11 cellular contexts compared by ENCODE assay signal in the genomic region with DNA sequence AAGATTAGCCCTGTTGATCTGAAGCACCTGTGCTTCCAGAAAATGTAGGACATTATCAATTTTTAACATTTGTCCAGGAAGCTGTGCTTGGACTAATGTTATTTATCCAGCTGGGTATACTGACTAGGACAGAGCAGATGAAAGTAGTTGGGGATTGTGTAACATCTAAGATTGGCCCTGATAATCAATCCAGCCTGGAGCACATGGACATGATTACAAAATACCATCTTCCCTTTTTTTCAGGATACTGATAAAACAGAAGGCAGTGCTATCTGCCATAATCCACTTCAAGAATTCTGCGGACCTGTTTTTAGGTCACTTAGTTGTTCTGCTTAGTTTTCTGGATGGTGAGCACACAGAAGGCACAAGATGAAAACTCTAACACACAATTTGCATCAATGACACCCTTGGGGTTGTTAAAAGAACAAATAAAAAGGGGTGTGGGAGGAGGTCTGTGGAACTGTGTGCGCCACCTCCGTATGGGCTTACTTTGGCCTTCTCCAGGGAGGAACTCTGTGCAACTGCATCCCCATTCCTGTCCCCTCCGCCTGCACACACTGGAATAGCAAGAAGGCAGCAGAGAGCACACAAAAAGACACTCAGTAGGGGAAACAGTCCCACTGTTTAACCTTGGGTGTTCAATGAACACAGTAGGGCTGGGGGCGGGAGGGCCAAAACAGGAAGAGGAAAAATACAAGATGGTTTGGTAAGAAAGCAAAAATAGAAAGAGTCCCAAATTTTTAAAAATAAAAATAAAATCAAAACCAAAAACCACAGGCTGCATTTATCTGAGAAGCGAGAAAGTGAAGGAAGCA. TPM values are rescaled to one million over a fixed set of nuclear protein-coding genes. Genes with fewer than 3 reads are reported as not detected.
DNase-seq lines count a peak whose midpoint lies in the region; ATAC-seq, FAIRE-seq and TF ChIP-seq lines count a peak whose summit lies in the region.
"Had no signal": no experiment of that assay in that cellular context is flagged by ENCODE, and none has a peak within 500 bp of the region (broad histone marks: within the 10 kb centered on the region; RNA-seq: fewer than 3 reads in every experiment).

No MANE protein-coding gene starts in this region.

- H3K27ac ChIP-seq in PC-9 (no peak overlapping the region), pancreas (peak overlapping the region in 3 of 4 donors; percentile 36 to 69 (median 58)), testis (peak overlapping the region in 1 of 2 donors; percentile 44)

- WGBS in pancreas, 2 donors: 75 to 77% methylated on average over 6 of the region's 6 CpGs
- WGBS in testis, 2 donors: 51 to 57% methylated on average over 6 of the region's 6 CpGs

- POLR2A ChIA-PET in PC-9 (lab: Charles Lee; ENCODE audit: unreplicated experiment): no interaction called here

- ATAC-seq in pancreas: peak; percentile 44 to 72 (median 60)
- ATAC-seq in stimulated activated naive B cell treated with anti-CD40 and anti-IgM and Interleukin-4, amounts not matched to agents 10 μg/mL and 1 μg/mL and 100 μg/mL, for 72 hours (replicated peaks): no peak
- ATAC-seq: activated CD8-positive, alpha-beta T cell treated with anti-CD3 and anti-CD28 coated beads, Interleukin-2, amount 10 ng/mL, durations not matched to agents 7 days and 5 days had no signal

- H3K27me3 Mint-ChIP-seq in stimulated activated naive B cell treated with anti-CD40 and anti-IgM and Interleukin-4, amounts not matched to agents 10 μg/mL and 1 μg/mL and 100 μg/mL, for 72 hours: no peaks in the 10 kb centered on the region

- CTCF ChIA-PET in PC-9 (lab: Charles Lee): no interaction called here

- peaks cover 11% of the 10 kb centered on the region; the same call in 1 of the 2 replicates for H3F3A ChIP-seq in PC-9 (ENCODE audit: insufficient read depth, low read depth)

- no peaks in the 10 kb centered on the region for H3K79me2 ChIP-seq in PC-9 (ENCODE audit: low read depth)

- H3K4me3 Mint-ChIP-seq in stimulated activated naive B cell treated with anti-CD40 and anti-IgM and Interleukin-4, amounts not matched to agents 10 μg/mL and 1 μg/mL and 100 μg/mL, for 72 hours: no peak overlapping the region
- H3K4me3 Mint-ChIP-seq: activated CD8-positive, alpha-beta T cell treated with anti-CD3 and anti-CD28 coated beads, Interleukin-2, amount 10 ng/mL, durations not matched to agents 7 days and 5 days had no signal

- H3K4me3 ChIP-seq in PC-9: no peak overlapping the region
- no peak overlapping the region for H3K4me3 ChIP-seq in fibroblast of pulmonary artery (replicated peaks; ENCODE audit: low read depth, low read length)
- H3K4me3 ChIP-seq in pancreas: no peak overlapping the region
- no peak overlapping the region for H3K4me3 ChIP-seq in testis

- H3K4me1 ChIP-seq in PC-9 (replicated peaks; ENCODE audit: insufficient read depth) (peaks cover 33% of the 10 kb centered on the region), pancreas (peaks cover 17 to 44% (median 38%) of the 10 kb centered on the region in 3 donors), testis (peaks cover 22% of the 10 kb centered on the region)

- peaks cover 0 to 3% of the 10 kb centered on the region in 2 donors for H3K36me3 Mint-ChIP-seq in stimulated activated naive B cell treated with anti-CD40 and anti-IgM and Interleukin-4, amounts not matched to agents 10 μg/mL and 1 μg/mL and 100 μg/mL, for 72 hours

- H2AFZ ChIP-seq in PC-9: no peak overlapping the region

- intact Hi-C loops in PC-9 (cut with micrococcal nuclease; ENCODE audit: unreplicated experiment): no loop called here
- intact Hi-C loops in pancreas (cut with DNase I): no loop called here
- intact Hi-C loops in testis (cut with DNase I; ENCODE audit: low total_unique reads): no loop called here

- no peaks in the 10 kb centered on the region for H3K27me3 ChIP-seq in PC-9 (ENCODE audit: insufficient read depth, low read depth)
- H3K27me3 ChIP-seq in pancreas: no peaks in the 10 kb centered on the region
- no peaks in the 10 kb centered on the region for H3K27me3 ChIP-seq in testis

- no peaks in the 10 kb centered on the region for H3K36me3 ChIP-seq in PC-9 (ENCODE audit: low read depth)
- no peaks in the 10 kb centered on the region for H3K36me3 ChIP-seq in pancreas
- no peaks in the 10 kb centered on the region for H3K36me3 ChIP-seq in testis (ENCODE audit: low read depth, missing control alignments)

- no peak for TF ChIP-seq POLR2A in testis (IDR thresholded peaks at IDR 0.05)

- peak overlapping the region; percentile 53; the same call in 1 of the 2 replicates for H3K4me2 ChIP-seq in PC-9

- H3K9me3 Mint-ChIP-seq in stimulated activated naive B cell treated with anti-CD40 and anti-IgM and Interleukin-4, amounts not matched to agents 10 μg/mL and 1 μg/mL and 100 μg/mL, for 72 hours: no peaks in the 10 kb centered on the region

- no peaks in the 10 kb centered on the region for H4K20me1 ChIP-seq in PC-9 (ENCODE audit: insufficient read depth)

- FAIRE-seq in pancreas (lab: Jason Lieb, UNC): no peak
- FAIRE-seq: colon had no signal

- no peak for TF ChIP-seq CTCF in PC-9 (conservative IDR thresholded peaks at IDR 0.05)
- no peak for TF ChIP-seq CTCF in fibroblast of pulmonary artery (IDR thresholded peaks at IDR 0.05; ENCODE audit: low read length, missing control alignments)
- no peak for TF ChIP-seq CTCF in pancreas (IDR thresholded peaks at IDR 0.05)
- TF ChIP-seq CTCF in testis (IDR thresholded peaks at IDR 0.05): no peak

- no peaks in the 10 kb centered on the region for H3K9me3 ChIP-seq in PC-9 (ENCODE audit: insufficient read depth, low read depth)
- H3K9me3 ChIP-seq in pancreas: no peaks in the 10 kb centered on the region
- H3K9me3 ChIP-seq in testis: no peaks in the 10 kb centered on the region

- H3K9me2 ChIP-seq in PC-9 (ENCODE audit: insufficient read depth): no peaks in the 10 kb centered on the region

- H3K27ac Mint-ChIP-seq in stimulated activated naive B cell treated with anti-CD40 and anti-IgM and Interleukin-4, amounts not matched to agents 10 μg/mL and 1 μg/mL and 100 μg/mL, for 72 hours: no peak overlapping the region
- H3K27ac Mint-ChIP-seq: activated CD8-positive, alpha-beta T cell treated with anti-CD3 and anti-CD28 coated beads, Interleukin-2, amount 10 ng/mL, durations not matched to agents 7 days and 5 days had no signal

- no TSS peak for BruUV-seq in PC-9 (replicated peaks; lab: Mats Ljungman, UMichigan)

- DNase-seq in CD1c-positive myeloid dendritic cell (ENCODE audit: extremely low spot score): peak; percentile 54
- DNase-seq in PC-9: no peak
- DNase-seq in fibroblast of pulmonary artery (ENCODE audit: low read depth): peak; percentile 31
- no peak for DNase-seq in pancreas
- no peak for DNase-seq in stimulated activated naive B cell treated with anti-CD40 and anti-IgM and Interleukin-4, amounts not matched to agents 10 μg/mL and 1 μg/mL and 100 μg/mL, for 72 hours
- no peak for DNase-seq in hepatic stellate cell (ENCODE audit: low spot score)
- DNase-seq in germinal center (ENCODE audit: low spot score): no peak
- DNase-seq in testis: no peak
- DNase-seq: activated CD8-positive, alpha-beta T cell treated with anti-CD3 and anti-CD28 coated beads, Interleukin-2, amount 10 ng/mL, durations not matched to agents 7 days and 5 days; DMS153 had no signal

- H3K4me1 Mint-ChIP-seq in stimulated activated naive B cell treated with anti-CD40 and anti-IgM and Interleukin-4, amounts not matched to agents 10 μg/mL and 1 μg/mL and 100 μg/mL, for 72 hours: peaks cover 0 to 4% of the 10 kb centered on the region in 2 donors

RNA-seq across cellular contexts. Expression of gene DUSP6, which starts 31.1 kb away (rescaled TPM):
- 14.1 and 18.3 TPM in 2 replicates for total RNA-seq in PC-9 (2021)
- 10 to 100 TPM in 4 of 6 donors, 1 to 10 TPM in 2; 5.3 to 26.1 (median 15.3) TPM for total RNA-seq in pancreas
- polyA plus RNA-seq in pancreas: 10 to 100 TPM in 1 of 2 donors, 1 to 10 TPM in 1; 7.0 to 13.1 TPM
- 10 to 100 TPM; 10.9 to 17.2 TPM for total RNA-seq in testis
- 15.1 TPM for polyA plus RNA-seq in testis (ENCODE audit: insufficient read depth, low read depth, low replicate concordance)

Comparison
In these comparisons a context has a peak if more than half of its experiments do, and no peak if none do; other contexts are left out.
1. DNase-seq: peak in CD1c-positive myeloid dendritic cell (single experiment) and fibroblast of pulmonary artery (single experiment); none in PC-9 (0 of 2), pancreas (0 of 6), stimulated activated naive B cell treated with anti-CD40 and anti-IgM and Interleukin-4, amounts not matched to agents 10 μg/mL and 1 μg/mL and 100 μg/mL, for 72 hours (single experiment), hepatic stellate cell (single experiment), germinal center (single experiment) and testis (single experiment).
2. ATAC-seq: peak in pancreas (4 of 4); none in stimulated activated naive B cell treated with anti-CD40 and anti-IgM and Interleukin-4, amounts not matched to agents 10 μg/mL and 1 μg/mL and 100 μg/mL, for 72 hours (0 of 2).